Comparison of ENCODE assay signal across 23 cellular contexts in the genomic region with DNA sequence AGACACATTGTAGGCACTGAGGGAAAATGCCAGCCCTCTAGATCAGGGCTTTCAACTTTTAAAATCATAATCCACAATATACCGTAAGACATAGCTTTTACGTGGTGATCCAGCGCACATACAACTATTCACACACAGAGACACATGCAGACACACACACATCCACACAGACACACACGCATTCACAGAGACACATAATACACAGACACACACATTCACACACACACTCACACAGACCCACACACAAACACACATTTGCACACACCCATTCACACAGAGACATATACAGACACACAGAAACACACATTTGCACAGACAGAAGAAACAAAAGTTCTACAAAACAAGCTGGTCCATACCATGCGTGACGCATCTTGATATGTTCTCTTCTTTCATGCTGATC.
"Had no signal": no experiment of that assay in that cellular context is flagged by ENCODE, and none has a peak within 500 bp of the region (broad histone marks: within the 10 kb centered on the region; RNA-seq: fewer than 3 reads in every experiment).

No MANE protein-coding gene starts in this region.

- H3K27me3 Mint-ChIP-seq: activated CD4-positive, alpha-beta memory T cell treated with anti-CD3 and anti-CD28 coated beads, Interleukin-2, amount 10 ng/mL, durations not matched to agents 7 days and 5 days; activated CD4-positive, alpha-beta T cell treated with anti-CD3 and anti-CD28 coated beads for 36 hours; activated naive CD4-positive, alpha-beta T cell treated with anti-CD3 and anti-CD28 coated beads, Interleukin-2, amount 50 U/mL, for 24 hours had no signal

- H3K27ac ChIP-seq: body of pancreas, Peyer's patch, RWPE1, SJCRH30, WERI-Rb-1 had no signal

- ATAC-seq: activated CD4-positive, alpha-beta T cell treated with anti-CD3 and anti-CD28 coated beads for 36 hours; activated T-cell treated with anti-CD3 and anti-CD28 coated beads, Interleukin-2, amount 50 U/mL, for 72 hours had no signal

- H3K4me3 ChIP-seq: body of pancreas, Peyer's patch, SJCRH30 had no signal

- H3K27me3 ChIP-seq: body of pancreas, Peyer's patch, SJCRH30 had no signal

- DNase-seq: activated CD4-positive, alpha-beta memory T cell treated with anti-CD3 and anti-CD28 coated beads, Interleukin-2, amount 10 ng/mL, durations not matched to agents 7 days and 5 days; activated CD4-positive, alpha-beta T cell treated with anti-CD3 and anti-CD28 coated beads for 36 hours; activated CD4-positive, alpha-beta T cell treated with anti-CD3 and anti-CD28 coated beads, Interleukin-2, amount 50 U/mL, for 1 hour; activated naive CD4-positive, alpha-beta T cell; activated T-cell treated with anti-CD3 and anti-CD28 coated beads for 4 hours; activated T-cell treated with anti-CD3 and anti-CD28 coated beads, Interleukin-2, amount 50 U/mL, for 72 hours; body of pancreas; KG1; NCI-H1048; NCI-H1930; NCI-H2171 treated with DMSO at 0.1 percent for 48 hours; NCI-H226; NCI-H526 treated with DMSO at 0.1 percent for 48 hours; NCI-H82; Peyer's patch; Right ventricle myocardium superior; SJCRH30; SK-N-SH; T-helper 1 cell; WERI-Rb-1 had no signal

- H3K36me3 ChIP-seq: Peyer's patch, SJCRH30, WERI-Rb-1 had no signal

- H3K4me1 Mint-ChIP-seq: activated CD4-positive, alpha-beta memory T cell treated with anti-CD3 and anti-CD28 coated beads, Interleukin-2, amount 10 ng/mL, durations not matched to agents 7 days and 5 days; activated CD4-positive, alpha-beta T cell treated with anti-CD3 and anti-CD28 coated beads for 36 hours; activated naive CD4-positive, alpha-beta T cell treated with anti-CD3 and anti-CD28 coated beads, Interleukin-2, amount 50 U/mL, for 24 hours had no signal

- H3K9me3 ChIP-seq: body of pancreas, Peyer's patch, SJCRH30, SK-N-SH had no signal

- H3K9me2 ChIP-seq: SK-N-SH had no signal

- H3K4me3 Mint-ChIP-seq: activated CD4-positive, alpha-beta memory T cell treated with anti-CD3 and anti-CD28 coated beads, Interleukin-2, amount 10 ng/mL, durations not matched to agents 7 days and 5 days; activated CD4-positive, alpha-beta T cell treated with anti-CD3 and anti-CD28 coated beads for 36 hours; activated naive CD4-positive, alpha-beta T cell treated with anti-CD3 and anti-CD28 coated beads, Interleukin-2, amount 50 U/mL, for 24 hours; activated T-cell treated with anti-CD3 and anti-CD28 coated beads, Interleukin-2, amount 50 U/mL, for 72 hours had no signal

- H3K9me3 Mint-ChIP-seq: activated CD4-positive, alpha-beta memory T cell treated with anti-CD3 and anti-CD28 coated beads, Interleukin-2, amount 10 ng/mL, durations not matched to agents 7 days and 5 days; activated naive CD4-positive, alpha-beta T cell treated with anti-CD3 and anti-CD28 coated beads, Interleukin-2, amount 50 U/mL, for 24 hours; activated T-cell treated with anti-CD3 and anti-CD28 coated beads, Interleukin-2, amount 50 U/mL, for 72 hours; activated T-helper 2 cell treated with anti-CD3 and anti-CD28 coated beads, Interferon-gamma antibody, Interleukin-2, Interleukin-4, amounts not matched to agents 10 μg/mL and 5 μg/mL and 100 μg/mL, durations not matched to agents 14 hours and 24 hours and 36 hours had no signal

- H3K27ac Mint-ChIP-seq: activated CD4-positive, alpha-beta memory T cell treated with anti-CD3 and anti-CD28 coated beads, Interleukin-2, amount 10 ng/mL, durations not matched to agents 7 days and 5 days; activated CD4-positive, alpha-beta T cell treated with anti-CD3 and anti-CD28 coated beads for 36 hours; activated T-cell treated with anti-CD3 and anti-CD28 coated beads, Interleukin-2, amount 50 U/mL, for 72 hours; activated T-helper 2 cell treated with anti-CD3 and anti-CD28 coated beads, Interferon-gamma antibody, Interleukin-2, Interleukin-4, amounts not matched to agents 10 μg/mL and 5 μg/mL and 100 μg/mL, durations not matched to agents 14 hours and 24 hours and 36 hours had no signal

- H3K9ac ChIP-seq: SK-N-SH had no signal

- H3K4me2 ChIP-seq: SK-N-SH had no signal

- H3K36me3 Mint-ChIP-seq: activated naive CD4-positive, alpha-beta T cell treated with anti-CD3 and anti-CD28 coated beads, Interleukin-2, amount 50 U/mL, for 24 hours had no signal

- H3K4me1 ChIP-seq: Peyer's patch, SJCRH30 had no signal
